Comparison of ENCODE assay signal across 2 cellular contexts in the genomic region with DNA sequence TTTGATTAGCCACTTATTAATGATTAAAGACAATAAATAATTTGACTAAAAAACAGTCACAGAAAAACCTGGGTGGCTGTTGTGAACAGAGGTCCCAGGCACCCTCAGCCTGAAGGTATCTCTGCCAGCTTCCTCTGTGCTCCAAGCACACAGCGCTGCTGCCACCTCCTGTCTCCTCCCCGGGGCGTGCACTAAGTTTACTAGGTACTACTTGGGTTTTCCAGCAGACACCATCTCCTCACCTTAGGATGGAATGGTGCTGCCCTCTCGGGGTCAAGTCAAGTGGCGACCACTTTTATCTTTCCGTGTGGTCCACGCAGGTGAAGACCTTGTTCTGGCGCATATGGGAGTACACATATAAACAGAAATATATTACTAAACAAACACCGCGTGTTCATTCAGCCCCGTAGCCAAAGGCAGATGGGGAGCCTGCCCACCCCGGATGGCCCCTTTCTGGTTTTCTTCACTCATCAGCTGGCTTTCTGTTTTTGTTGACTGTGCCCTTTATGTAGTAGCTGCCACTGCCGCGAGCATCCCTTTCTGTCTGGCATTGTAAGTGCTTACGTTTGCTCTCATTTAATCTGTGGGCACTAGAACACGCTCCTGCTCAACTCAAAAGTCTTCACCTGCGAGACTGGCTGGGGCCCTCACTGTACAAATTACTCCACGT.
TF ChIP-seq lines count a peak whose summit lies in the region.

No MANE protein-coding gene starts in this region.

TF ChIP-seq in IMR-90, 13 proteins besides CTCF, POLR2A, EP300 and RAD21:
- no peak for TF ChIP-seq BHLHE40 (IDR thresholded peaks at IDR 0.05; ENCODE audit: low read depth, low read length)
- TF ChIP-seq SMC3 (IDR thresholded peaks at IDR 0.05; ENCODE audit: low read depth, low read length) = peak; percentile 33; the same call in 1 of the 2 replicates
- TF ChIP-seq, protein P1, sequence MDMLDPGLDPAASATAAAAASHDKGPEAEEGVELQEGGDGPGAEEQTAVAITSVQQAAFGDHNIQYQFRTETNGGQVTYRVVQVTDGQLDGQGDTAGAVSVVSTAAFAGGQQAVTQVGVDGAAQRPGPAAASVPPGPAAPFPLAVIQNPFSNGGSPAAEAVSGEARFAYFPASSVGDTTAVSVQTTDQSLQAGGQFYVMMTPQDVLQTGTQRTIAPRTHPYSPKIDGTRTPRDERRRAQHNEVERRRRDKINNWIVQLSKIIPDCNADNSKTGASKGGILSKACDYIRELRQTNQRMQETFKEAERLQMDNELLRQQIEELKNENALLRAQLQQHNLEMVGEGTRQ (IDR thresholded peaks at IDR 0.05; ENCODE audit: low read depth, low read length) = no peak

TF ChIP-seq in GM12891, 5 proteins besides CTCF, POLR2A, EP300 and RAD21:
- no peak for TF ChIP-seq SPI1 (IDR thresholded peaks at IDR 0.05; ENCODE audit: low read depth, low read length)
- TF ChIP-seq PAX5 (IDR thresholded peaks at IDR 0.05; ENCODE audit: insufficient read depth, low read length, severe bottlenecking) = no peak
- TF ChIP-seq TAF1 (IDR thresholded peaks at IDR 0.05; ENCODE audit: low read depth, low read length) = no peak
TF ChIP-seq in GM12891: peak in this region for 0.
